32 cellular contexts compared by ENCODE assay signal in the genomic region with DNA sequence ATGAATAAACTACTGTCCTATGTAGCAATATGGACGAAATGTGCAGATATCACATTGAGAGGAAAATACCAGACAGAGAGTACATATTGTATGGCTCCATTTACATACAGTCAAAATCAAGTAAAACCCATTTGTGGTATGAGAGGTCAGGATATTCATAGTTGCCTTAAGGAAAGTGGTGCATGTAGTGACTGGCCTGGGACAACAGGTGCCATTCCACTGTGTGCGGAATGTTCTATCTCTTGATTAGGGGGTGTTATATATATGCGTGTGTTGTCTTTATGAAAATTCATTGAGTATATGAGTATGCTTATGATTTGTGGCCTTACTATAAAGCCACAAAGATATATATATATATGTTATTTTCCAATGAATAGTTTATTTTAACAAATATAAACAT.
"Had no signal": no experiment of that assay in that cellular context is flagged by ENCODE, and none has a peak within 500 bp of the region (broad histone marks: within the 10 kb centered on the region; RNA-seq: fewer than 3 reads in every experiment).

No MANE protein-coding gene starts in this region.

- H3K27me3 ChIP-seq: adrenal gland, ascending aorta, body of pancreas, brain microvascular endothelial cell, breast epithelium, cardiac muscle cell had no signal

- H3K9me3 ChIP-seq: adrenal gland, ascending aorta, body of pancreas, breast epithelium had no signal

- DNase-seq: activated effector memory CD4-positive, alpha-beta T cell treated with anti-CD3 and anti-CD28 coated beads, Interleukin-2, amount 50 U/mL, for 16 hours; activated effector memory CD4-positive, alpha-beta T cell treated with Interleukin-2 at 50 U/mL for 16 hours; activated gamma-delta T cell; activated gamma-delta T cell treated with Interleukin-2 at 50 U/mL for 16 hours; activated naive CD4-positive, alpha-beta T cell; activated naive CD4-positive, alpha-beta T cell treated with anti-CD3 and anti-CD28 coated beads for 36 hours; activated naive CD4-positive, alpha-beta T cell treated with anti-CD3 and anti-CD28 coated beads, Interleukin-2, amount 10 ng/mL, durations not matched to agents 7 days and 5 days; activated naive CD4-positive, alpha-beta T cell treated with anti-CD3 and anti-CD28 coated beads, Interleukin-2, amount 50 U/mL, for 16 hours; activated naive CD4-positive, alpha-beta T cell treated with Interleukin-2 at 50 U/mL for 16 hours; activated naive CD8-positive, alpha-beta T cell treated with anti-CD3 and anti-CD28 coated beads for 36 hours; activated naive CD8-positive, alpha-beta T cell treated with anti-CD3 and anti-CD28 coated beads, Interleukin-2, amount 10 ng/mL, durations not matched to agents 7 days and 5 days; activated naive CD8-positive, alpha-beta T cell treated with anti-CD3 and anti-CD28 coated beads, Interleukin-2, amount 50 U/mL, for 24 hours; activated T-cell treated with anti-CD3 and anti-CD28 coated beads, Interleukin-2, amount 50 U/mL, for 1 hour; activated T-cell treated with anti-CD3 and anti-CD28 coated beads, Interleukin-2, amount 50 U/mL, for 24 hours; activated T-cell treated with anti-CD3 and anti-CD28 coated beads, Interleukin-2, amount 50 U/mL, for 4 hours; activated T-cell treated with anti-CD3 and anti-CD28 coated beads, Interleukin-2, amount 50 U/mL, for 48 hours; activated T-cell treated with anti-CD3 and anti-CD28 coated beads, Interleukin-2, amount 50 U/mL, for 72 hours; adrenal gland; amniotic stem cell; amygdala; anterior cingulate cortex; aorta; body of pancreas; brain microvascular endothelial cell; caudate nucleus; central memory CD4-positive, alpha-beta T cell; cerebellar nuclear complex had no signal

- H3K4me1 ChIP-seq: adrenal gland, ascending aorta, breast epithelium had no signal

- ATAC-seq: activated naive CD4-positive, alpha-beta T cell treated with anti-CD3 and anti-CD28 coated beads, Interleukin-2, amount 50 U/mL, for 72 hours; activated naive CD8-positive, alpha-beta T cell treated with anti-CD3 and anti-CD28 coated beads, Interleukin-2, amount 50 U/mL, for 24 hours; activated T-cell treated with anti-CD3 and anti-CD28 coated beads, Interleukin-2, amount 50 U/mL, for 4 hours; activated T-cell treated with anti-CD3 and anti-CD28 coated beads, Interleukin-2, amount 50 U/mL, for 72 hours; activated T-helper 17 cell treated with anti-CD3 and anti-CD28 coated beads, Interleukin-2, amount 50 U/mL, for 72 hours; body of pancreas had no signal

- H3K27ac ChIP-seq: adrenal gland, ascending aorta, body of pancreas, brain microvascular endothelial cell, breast epithelium, cardiac muscle cell had no signal

- H3K36me3 ChIP-seq: adrenal gland, ascending aorta, brain microvascular endothelial cell, breast epithelium, cardiac muscle cell had no signal

- H3K4me3 ChIP-seq: adrenal gland, ascending aorta, breast epithelium, cardiac muscle cell had no signal
